ENCODE assay signal across 24 cellular contexts in genomic region chr1:42851960-42852607, GRCh38.
"Had no signal": no experiment of that assay in that cellular context is flagged by ENCODE, and none has a peak within 500 bp of the region (broad histone marks: within the 10 kb centered on the region; RNA-seq: fewer than 3 reads in every experiment).

No MANE protein-coding gene starts in this region.

- H3K4me3 ChIP-seq: adrenal gland, ascending aorta, lower lobe of right lung, sigmoid colon, smooth muscle cell, upper lobe of right lung had no signal

- H3K27me3 ChIP-seq: adrenal gland, ascending aorta, brain microvascular endothelial cell, sigmoid colon, upper lobe of right lung had no signal

- ATAC-seq: activated CD4-positive, alpha-beta T cell treated with anti-CD3 and anti-CD28 coated beads for 36 hours; lower lobe of right lung; natural killer cell; upper lobe of right lung; WTC11 had no signal

- FAIRE-seq: endometrium had no signal

- H3K4me3 Mint-ChIP-seq: activated CD4-positive, alpha-beta T cell treated with anti-CD3 and anti-CD28 coated beads for 36 hours; activated naive CD4-positive, alpha-beta T cell treated with anti-CD3 and anti-CD28 coated beads, Interleukin-2, amount 10 ng/mL, durations not matched to agents 7 days and 5 days; dendritic cell treated with granulocyte-macrophage colony-stimulating factor and Interleukin-4, amounts not matched to agents 40 ng/mL and 50 ng/mL, for 4 days; natural killer cell; WTC11 had no signal

- H3K9me3 ChIP-seq: adrenal gland, lower lobe of right lung, sigmoid colon, upper lobe of right lung had no signal

- H3K27ac Mint-ChIP-seq: activated CD4-positive, alpha-beta T cell treated with anti-CD3 and anti-CD28 coated beads for 36 hours; activated naive CD4-positive, alpha-beta T cell treated with anti-CD3 and anti-CD28 coated beads, Interleukin-2, amount 10 ng/mL, durations not matched to agents 7 days and 5 days; dendritic cell treated with granulocyte-macrophage colony-stimulating factor and Interleukin-4, amounts not matched to agents 40 ng/mL and 50 ng/mL, for 4 days; WTC11 had no signal

- H3K9me3 Mint-ChIP-seq: natural killer cell had no signal

- H3K36me3 Mint-ChIP-seq: natural killer cell had no signal

- H3K4me2 ChIP-seq: smooth muscle cell had no signal

- DNase-seq: activated CD4-positive, alpha-beta T cell treated with anti-CD3 and anti-CD28 coated beads for 36 hours; activated CD4-positive, alpha-beta T cell treated with anti-CD3 and anti-CD28 coated beads, Interleukin-2, amount 50 U/mL, for 4 hours; activated CD8-positive, alpha-beta memory T cell treated with anti-CD3 and anti-CD28 coated beads for 24 hours; activated CD8-positive, alpha-beta memory T cell treated with anti-CD3 and anti-CD28 coated beads, Interleukin-2, amount 50 U/mL, for 48 hours; activated effector memory CD4-positive, alpha-beta T cell treated with Interleukin-2 at 50 U/mL for 16 hours; activated naive CD4-positive, alpha-beta T cell treated with anti-CD3 and anti-CD28 coated beads, Interleukin-2, amount 10 ng/mL, durations not matched to agents 7 days and 5 days; activated T-cell treated with anti-CD3 and anti-CD28 coated beads, Interleukin-2, amount 50 U/mL, for 48 hours; adrenal gland; brain microvascular endothelial cell; effector CD4-positive, alpha-beta T cell; erythroblast; lower lobe of right lung; natural killer cell; sigmoid colon; stimulated activated CD4-positive, alpha-beta T cell treated with anti-CD3 and anti-CD28 coated beads, Interleukin-2, amount 100 ng/mL, for 48 hours; stimulated activated CD8-positive, alpha-beta memory T cell treated with anti-CD3 and anti-CD28 coated beads, Interleukin-4, amount 100 ng/mL, for 48 hours; stimulated activated naive CD4-positive, alpha-beta T cell treated with Interleukin-2 at 50 U/mL for 16 hours; T-helper 9 cell; upper lobe of right lung had no signal

- H3K27ac ChIP-seq: ascending aorta, brain microvascular endothelial cell, lower lobe of right lung, sigmoid colon, upper lobe of right lung had no signal

- H3K27me3 Mint-ChIP-seq: activated CD4-positive, alpha-beta T cell treated with anti-CD3 and anti-CD28 coated beads for 36 hours; activated naive CD4-positive, alpha-beta T cell treated with anti-CD3 and anti-CD28 coated beads, Interleukin-2, amount 10 ng/mL, durations not matched to agents 7 days and 5 days; dendritic cell treated with granulocyte-macrophage colony-stimulating factor and Interleukin-4, amounts not matched to agents 40 ng/mL and 50 ng/mL, for 4 days had no signal
